1 cellular context compared by ENCODE assay signal in genomic region chr12:96237465-96238077, GRCh38.
TF ChIP-seq lines count a peak whose summit lies in the region.

No MANE protein-coding gene starts in this region.

TF ChIP-seq in IMR-90, 13 proteins besides CTCF, POLR2A, EP300 and RAD21 (continued from another document):
- TF ChIP-seq ELK1 (IDR thresholded peaks at IDR 0.05; ENCODE audit: borderline replicate concordance, low read depth, low read length), result no peak
- TF ChIP-seq SMC3 (IDR thresholded peaks at IDR 0.05; ENCODE audit: low read depth, low read length), result no peak
- TF ChIP-seq RCOR1 (IDR thresholded peaks at IDR 0.05; ENCODE audit: insufficient replicate concordance, low read length), result peak; percentile 98
- TF ChIP-seq BHLHE40 (IDR thresholded peaks at IDR 0.05; ENCODE audit: low read depth, low read length), result 0 out of 2 replicates have a peak, but pooled peaks have one; percentile 23
- TF ChIP-seq USF2 (IDR thresholded peaks at IDR 0.05; ENCODE audit: low read depth, low read length), result no peak
- TF ChIP-seq MAZ (IDR thresholded peaks at IDR 0.05; ENCODE audit: borderline replicate concordance, low read depth, low read length), result no peak
- no peak for TF ChIP-seq MAFK (IDR thresholded peaks at IDR 0.05; ENCODE audit: low read depth, low read length)
- TF ChIP-seq RFX5 (IDR thresholded peaks at IDR 0.05; ENCODE audit: low read depth, low read length), result no peak
- peak; percentile 77 for TF ChIP-seq FOS (IDR thresholded peaks at IDR 0.05; ENCODE audit: low read depth, low read length)
- no peak for TF ChIP-seq CHD1 (IDR thresholded peaks at IDR 0.05; ENCODE audit: low read depth, low read length)
- no peak; the same call in 1 of the 2 replicates for TF ChIP-seq CEBPB (IDR thresholded peaks at IDR 0.05; ENCODE audit: low read depth, low read length)
